8 cellular contexts compared by ENCODE assay signal in genomic region chr17:80263253-80264047, GRCh38. TPM values are rescaled to one million over a fixed set of nuclear protein-coding genes. Genes with fewer than 3 reads are reported as not detected.
DNase-seq lines count a peak whose midpoint lies in the region; ATAC-seq and TF ChIP-seq lines count a peak whose summit lies in the region.

No MANE protein-coding gene starts in this region.

- TF ChIP-seq CTCF in GM10248 (IDR thresholded peaks at IDR 0.05; ENCODE audit: control extremely low read depth, extremely low read depth, low read depth, missing control alignments) (peak; percentile 21), HFF-Myc (IDR thresholded peaks at IDR 0.05; ENCODE audit: low read depth, low read length, missing control alignments) (no peak)
- no peak for TF ChIP-seq CTCF in activated CD8-positive, alpha-beta T cell treated with anti-CD3 and anti-CD28 coated beads for 36 hours (IDR thresholded peaks at IDR 0.05)

- CTCF ChIA-PET in GM10248 (lab: Yijun Ruan, JAX): interaction anchor here (1.3 kb wide), 1 partner anchor 68 kb away, joined by 4 read pairs; no protein-coding TSS in a partner anchor
- CTCF ChIA-PET in activated CD8-positive, alpha-beta T cell treated with anti-CD3 and anti-CD28 coated beads for 36 hours (lab: Charles Lee): interaction anchor here (1.2 to 1.4 kb wide), 4 partner anchors 9 to 162 kb away, joined by 3 to 6 read pairs (median 4); partner anchors contain the start of gene GAA

- H3K9me3 Mint-ChIP-seq in activated CD8-positive, alpha-beta T cell treated with anti-CD3 and anti-CD28 coated beads for 36 hours: peaks cover 1% of the 10 kb centered on the region
- no peaks in the 10 kb centered on the region for H3K9me3 Mint-ChIP-seq in natural killer cell treated with Interleukin-12 subunit alpha and Interleukin-12 subunit beta and Interleukin-15 and Interleukin-18, amount 100 ng/mL, for 72 hours
- H3K9me3 Mint-ChIP-seq in stimulated activated naive CD8-positive, alpha-beta T cell treated with anti-CD3 and anti-CD28 coated beads, Interleukin-15, amount 100 ng/mL, for 72 hours: peaks cover 0 to 5% of the 10 kb centered on the region in 2 donors

- H3K4me3 ChIP-seq in HFF-Myc (replicated peaks; ENCODE audit: low read depth, low read length): peak overlapping the region; percentile 37

- peaks cover 27% of the 10 kb centered on the region for H3K36me3 Mint-ChIP-seq in activated CD8-positive, alpha-beta T cell treated with anti-CD3 and anti-CD28 coated beads for 36 hours (ENCODE audit: low read depth)
- H3K36me3 Mint-ChIP-seq in natural killer cell treated with Interleukin-12 subunit alpha and Interleukin-12 subunit beta and Interleukin-15 and Interleukin-18, amount 100 ng/mL, for 72 hours: peaks cover 23% of the 10 kb centered on the region

- H3K27ac Mint-ChIP-seq in activated CD8-positive, alpha-beta T cell treated with anti-CD3 and anti-CD28 coated beads for 36 hours: peak overlapping the region; percentile 89
- H3K27ac Mint-ChIP-seq in natural killer cell treated with Interleukin-12 subunit alpha and Interleukin-12 subunit beta and Interleukin-15 and Interleukin-18, amount 100 ng/mL, for 72 hours: no peak overlapping the region
- peak overlapping the region; percentile 92 to 98 for H3K27ac Mint-ChIP-seq in stimulated activated naive CD8-positive, alpha-beta T cell treated with anti-CD3 and anti-CD28 coated beads, Interleukin-15, amount 100 ng/mL, for 72 hours

- H3K4me1 Mint-ChIP-seq in activated CD8-positive, alpha-beta T cell treated with anti-CD3 and anti-CD28 coated beads for 36 hours (ENCODE audit: low read depth): peaks cover 50% of the 10 kb centered on the region
- H3K4me1 Mint-ChIP-seq in natural killer cell treated with Interleukin-12 subunit alpha and Interleukin-12 subunit beta and Interleukin-15 and Interleukin-18, amount 100 ng/mL, for 72 hours (ENCODE audit: low read depth in 2 of 2): peaks cover 33 to 45% of the 10 kb centered on the region in 2 donors
- peaks cover 65% of the 10 kb centered on the region for H3K4me1 Mint-ChIP-seq in stimulated activated naive CD8-positive, alpha-beta T cell treated with anti-CD3 and anti-CD28 coated beads, Interleukin-15, amount 100 ng/mL, for 72 hours

- intact Hi-C loops in activated CD8-positive, alpha-beta T cell treated with anti-CD3 and anti-CD28 coated beads for 36 hours (cut with micrococcal nuclease): no loop called here

- H3K27ac ChIP-seq in epithelial cell of prostate: no peak overlapping the region

- peak; percentile 40 for ATAC-seq in activated CD8-positive, alpha-beta T cell treated with anti-CD3 and anti-CD28 coated beads for 36 hours
- ATAC-seq in natural killer cell treated with Interleukin-12 subunit alpha and Interleukin-12 subunit beta and Interleukin-15 and Interleukin-18, amount 100 ng/mL, for 72 hours: peak; percentile 57 to 75
- ATAC-seq in stimulated activated naive CD8-positive, alpha-beta T cell treated with anti-CD3 and anti-CD28 coated beads, Interleukin-15, amount 100 ng/mL, for 72 hours: peak; percentile 47

- DNase-seq in GM10248 (ENCODE audit: extremely low spot score): peak; percentile 88
- peak; percentile 72 for DNase-seq in HFF-Myc (ENCODE audit: extremely low read depth, low read depth)
- peak; percentile 86 for DNase-seq in NCI-H2171 treated with DMSO at 0.1 percent for 48 hours (lab: John Stamatoyannopoulos, UW)
- DNase-seq in activated CD8-positive, alpha-beta T cell treated with anti-CD3 and anti-CD28 coated beads for 36 hours: peak; percentile 98
- DNase-seq in epithelial cell of prostate (ENCODE audit: low read depth, low spot score): peak; percentile 44
- peak; percentile 95 for DNase-seq in natural killer cell treated with Interleukin-12 subunit alpha and Interleukin-12 subunit beta and Interleukin-15 and Interleukin-18, amount 100 ng/mL, for 72 hours (ENCODE audit: low spot score)
- peak; percentile 86 to 93 for DNase-seq in stimulated activated naive CD8-positive, alpha-beta T cell treated with anti-CD3 and anti-CD28 coated beads, Interleukin-15, amount 100 ng/mL, for 72 hours
- no peak for DNase-seq in D341Med (ENCODE audit: low spot score)

- no peaks in the 10 kb centered on the region for H3K27me3 Mint-ChIP-seq in activated CD8-positive, alpha-beta T cell treated with anti-CD3 and anti-CD28 coated beads for 36 hours
- no peaks in the 10 kb centered on the region for H3K27me3 Mint-ChIP-seq in natural killer cell treated with Interleukin-12 subunit alpha and Interleukin-12 subunit beta and Interleukin-15 and Interleukin-18, amount 100 ng/mL, for 72 hours
- no peaks in the 10 kb centered on the region for H3K27me3 Mint-ChIP-seq in stimulated activated naive CD8-positive, alpha-beta T cell treated with anti-CD3 and anti-CD28 coated beads, Interleukin-15, amount 100 ng/mL, for 72 hours

- POLR2A ChIA-PET in GM10248 (lab: Yijun Ruan, JAX): no interaction called here
- POLR2A ChIA-PET in activated CD8-positive, alpha-beta T cell treated with anti-CD3 and anti-CD28 coated beads for 36 hours (lab: Charles Lee): interaction anchor here (0.6 to 4.8 kb wide), 9 partner anchors 9 to 191 kb away, joined by 3 to 30 read pairs (median 5); no protein-coding TSS in a partner anchor

- peak overlapping the region; percentile 89 for H3K4me3 Mint-ChIP-seq in activated CD8-positive, alpha-beta T cell treated with anti-CD3 and anti-CD28 coated beads for 36 hours
- H3K4me3 Mint-ChIP-seq in natural killer cell treated with Interleukin-12 subunit alpha and Interleukin-12 subunit beta and Interleukin-15 and Interleukin-18, amount 100 ng/mL, for 72 hours: peak overlapping the region; percentile 92
- H3K4me3 Mint-ChIP-seq in stimulated activated naive CD8-positive, alpha-beta T cell treated with anti-CD3 and anti-CD28 coated beads, Interleukin-15, amount 100 ng/mL, for 72 hours: peak overlapping the region; percentile 97

RNA-seq across cellular contexts. Expression of gene RNF213, which starts 2.8 kb away (rescaled TPM):
- 100 to 1,000 TPM; 131 to 142 TPM for total RNA-seq in activated CD8-positive, alpha-beta T cell treated with anti-CD3 and anti-CD28 coated beads for 36 hours
- 1,000 to 10,000 TPM; 1,259 to 2,425 TPM for total RNA-seq in natural killer cell treated with Interleukin-12 subunit alpha and Interleukin-12 subunit beta and Interleukin-15 and Interleukin-18, amount 100 ng/mL, for 72 hours

RNA-seq across cellular contexts. Expression of gene SLC26A11, which starts 43.2 kb away (rescaled TPM):
- 1 to 10 TPM; 1.6 to 1.7 TPM for total RNA-seq in activated CD8-positive, alpha-beta T cell treated with anti-CD3 and anti-CD28 coated beads for 36 hours
- 10 to 100 TPM in 1 of 2 donors, 1 to 10 TPM in 1; 5.5 to 19.3 TPM for total RNA-seq in natural killer cell treated with Interleukin-12 subunit alpha and Interleukin-12 subunit beta and Interleukin-15 and Interleukin-18, amount 100 ng/mL, for 72 hours

RNA-seq across cellular contexts. Expression of gene SGSH, which starts 43.3 kb away (rescaled TPM):
- 1 to 10 TPM; 7.8 to 8.3 TPM for total RNA-seq in activated CD8-positive, alpha-beta T cell treated with anti-CD3 and anti-CD28 coated beads for 36 hours
- total RNA-seq in natural killer cell treated with Interleukin-12 subunit alpha and Interleukin-12 subunit beta and Interleukin-15 and Interleukin-18, amount 100 ng/mL, for 72 hours: 10 to 100 TPM in 1 of 2 donors, 1 to 10 TPM in 1; 9.9 to 32.4 TPM

Comparison
In these comparisons a context has a peak if more than half of its experiments do, and no peak if none do; other contexts are left out.
1. H3K27ac Mint-ChIP-seq: peak in activated CD8-positive, alpha-beta T cell treated with anti-CD3 and anti-CD28 coated beads for 36 hours (single experiment) and stimulated activated naive CD8-positive, alpha-beta T cell treated with anti-CD3 and anti-CD28 coated beads, Interleukin-15, amount 100 ng/mL, for 72 hours (2 of 2); none in natural killer cell treated with Interleukin-12 subunit alpha and Interleukin-12 subunit beta and Interleukin-15 and Interleukin-18, amount 100 ng/mL, for 72 hours (0 of 2).
2. RNA of gene RNF213, which starts 2.8 kb away (total RNA-seq): 1,259 to 2,425 TPM in natural killer cell treated with Interleukin-12 subunit alpha and Interleukin-12 subunit beta and Interleukin-15 and Interleukin-18, amount 100 ng/mL, for 72 hours; 131 to 142 TPM in activated CD8-positive, alpha-beta T cell treated with anti-CD3 and anti-CD28 coated beads for 36 hours; every median in the first group is over 4 times any median in the second.
3. Peak in every context shown above with its lines, with median percentiles within 50 percentile points of each other: ATAC-seq and H3K4me3 Mint-ChIP-seq.